32 cellular contexts compared by ENCODE assay signal in genomic region chr10:43985941-43986340, GRCh38.
"Had no signal": no experiment of that assay in that cellular context is flagged by ENCODE, and none has a peak within 500 bp of the region (broad histone marks: within the 10 kb centered on the region; RNA-seq: fewer than 3 reads in every experiment).

No MANE protein-coding gene starts in this region.

- ATAC-seq: heart right ventricle; left cardiac atrium; left lung; lower lobe of right lung; natural killer cell; sciatic nerve; stimulated activated effector memory CD8-positive, alpha-beta T cell treated with anti-CD3 and anti-CD28 coated beads, Interleukin-12 subunit alpha, Interleukin-12 subunit beta, amount 100 ng/mL, for 72 hours; upper lobe of right lung had no signal

- FAIRE-seq: keratinocyte had no signal

- H3K4me1 ChIP-seq: parathyroid adenoma, prostate gland, suprapubic skin, tibial artery, upper lobe of right lung, uterus had no signal

- H3K9me3 ChIP-seq: left lung, lower lobe of right lung, prostate gland, suprapubic skin, thoracic aorta, tibial artery, upper lobe of right lung, uterus had no signal

- H3K27ac ChIP-seq: heart right ventricle, hepatocyte, left lung, lower lobe of right lung, parathyroid adenoma, prostate gland, skin epidermis, suprapubic skin, thoracic aorta, tibial artery, upper lobe of right lung, uterus had no signal

- H3K27ac Mint-ChIP-seq: mesothelial cell of epicardium; naive B cell; natural killer cell; stimulated activated effector memory CD8-positive, alpha-beta T cell treated with anti-CD3 and anti-CD28 coated beads, Interleukin-12 subunit alpha, Interleukin-12 subunit beta, amount 100 ng/mL, for 72 hours; stimulated activated naive CD8-positive, alpha-beta T cell treated with anti-CD3 and anti-CD28 coated beads, Interleukin-15, Interleukin-2, amounts not matched to agents 100 ng/mL and 50 ng/mL, for 24 hours had no signal

- H3K27me3 ChIP-seq: heart right ventricle, hepatocyte, left lung, suprapubic skin, tibial artery, upper lobe of right lung, uterus had no signal

- H3K79me2 ChIP-seq: hepatocyte, parathyroid adenoma had no signal

- DNase-seq: heart right ventricle; kidney glomerular epithelial cell; left cardiac atrium; left lung; lower lobe of right lung; mammary epithelial cell; mesenchymal stem cell; naive B cell; natural killer cell; nucleus accumbens; retina; right cardiac atrium; stimulated activated CD4-positive, alpha-beta T cell treated with anti-CD3 and anti-CD28 coated beads, Interleukin-12 subunit alpha, Interleukin-12 subunit beta, amount 100 ng/mL, for 4 hours; stimulated activated CD4-positive, alpha-beta T cell treated with anti-CD3 and anti-CD28 coated beads, Interleukin-15, amount 100 ng/mL, for 24 hours; stimulated activated CD4-positive, alpha-beta T cell treated with anti-CD3 and anti-CD28 coated beads, Interleukin-2, amount 100 ng/mL, for 24 hours; stimulated activated CD4-positive, alpha-beta T cell treated with anti-CD3 and anti-CD28 coated beads, Interleukin-4, amount 100 ng/mL, for 24 hours; stimulated activated naive CD4-positive, alpha-beta T cell; tibial artery; trophoblast cell; upper lobe of right lung; uterus had no signal

- H3K4me3 ChIP-seq: heart right ventricle, hepatocyte, left lung, lower lobe of right lung, prostate gland, skin epidermis, suprapubic skin, thoracic aorta, tibial artery, upper lobe of right lung, uterus had no signal

- H3K36me3 ChIP-seq: heart right ventricle, left lung, lower lobe of right lung, prostate gland, suprapubic skin, thoracic aorta, tibial artery, upper lobe of right lung, uterus had no signal

- H2AFZ ChIP-seq: hepatocyte, parathyroid adenoma had no signal

- H3K4me3 Mint-ChIP-seq: mesothelial cell of epicardium; naive B cell; natural killer cell; stimulated activated effector memory CD8-positive, alpha-beta T cell treated with anti-CD3 and anti-CD28 coated beads, Interleukin-12 subunit alpha, Interleukin-12 subunit beta, amount 100 ng/mL, for 72 hours; stimulated activated naive CD8-positive, alpha-beta T cell treated with anti-CD3 and anti-CD28 coated beads, Interleukin-15, Interleukin-2, amounts not matched to agents 100 ng/mL and 50 ng/mL, for 24 hours had no signal

- H3K4me1 Mint-ChIP-seq: mesothelial cell of epicardium; naive B cell; natural killer cell; stimulated activated effector memory CD8-positive, alpha-beta T cell treated with anti-CD3 and anti-CD28 coated beads, Interleukin-12 subunit alpha, Interleukin-12 subunit beta, amount 100 ng/mL, for 72 hours had no signal

- H3K9me3 Mint-ChIP-seq: natural killer cell; stimulated activated effector memory CD8-positive, alpha-beta T cell treated with anti-CD3 and anti-CD28 coated beads, Interleukin-12 subunit alpha, Interleukin-12 subunit beta, amount 100 ng/mL, for 72 hours had no signal

- H3K36me3 Mint-ChIP-seq: mesothelial cell of epicardium; naive B cell; natural killer cell; stimulated activated effector memory CD8-positive, alpha-beta T cell treated with anti-CD3 and anti-CD28 coated beads, Interleukin-12 subunit alpha, Interleukin-12 subunit beta, amount 100 ng/mL, for 72 hours had no signal

- H3K4me2 ChIP-seq: hepatocyte had no signal
